8 cellular contexts compared by ENCODE assay signal in the genomic region with DNA sequence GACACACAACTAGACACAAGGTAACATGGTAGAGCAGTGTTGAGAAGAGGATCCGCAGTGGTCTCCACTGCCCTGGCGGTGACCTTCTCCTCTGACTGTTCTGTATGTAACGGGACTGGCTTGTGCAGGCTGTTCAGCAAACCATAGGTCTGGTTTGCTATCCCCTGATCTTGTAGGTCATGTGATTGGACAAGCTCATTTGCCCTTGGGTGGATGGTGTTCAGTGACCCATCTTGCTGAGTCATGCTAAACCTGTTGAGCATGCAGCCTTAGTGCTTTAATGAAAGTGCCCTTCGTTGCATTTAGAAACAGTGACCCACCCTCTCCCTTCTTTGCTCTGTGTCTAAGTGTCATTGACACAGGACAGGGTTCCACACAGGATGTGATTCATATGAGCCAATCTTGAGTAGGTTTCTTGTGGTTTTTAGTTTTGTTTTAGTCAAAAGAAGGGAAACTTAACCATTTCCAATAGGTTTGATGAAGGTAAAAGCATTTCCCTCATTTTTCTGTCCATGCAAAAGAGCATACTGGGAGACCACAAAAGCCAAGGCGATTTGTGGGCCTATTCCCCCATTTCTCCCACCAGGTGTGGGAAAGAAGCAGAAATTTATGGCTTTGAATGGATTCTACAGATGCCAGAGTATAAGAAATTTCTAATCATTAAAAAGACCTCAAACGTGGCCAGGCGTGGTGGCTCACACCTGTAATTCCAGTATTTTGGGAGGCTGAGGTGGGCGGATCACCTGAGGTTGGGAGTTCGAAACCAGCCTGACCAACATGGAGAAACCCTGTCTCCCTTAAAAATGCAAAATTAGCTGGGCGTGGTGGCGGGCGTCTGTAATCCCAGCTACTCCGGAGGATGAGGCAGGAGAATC. TPM values are rescaled to one million over a fixed set of nuclear protein-coding genes. Genes with fewer than 3 reads are reported as not detected.
DNase-seq lines count a peak whose midpoint lies in the region; ATAC-seq, FAIRE-seq and TF ChIP-seq lines count a peak whose summit lies in the region.

No MANE protein-coding gene starts in this region.

- no peak overlapping the region for H3K4me3 ChIP-seq in Jurkat, Clone E6-1 (ENCODE audit: low read length)
- peak overlapping the region; percentile 37 to 43 for H3K4me3 ChIP-seq in neutrophil (ENCODE audit: low read depth in 1 of 2, low read length in 1 of 2)

- H3K4me1 ChIP-seq in neutrophil (ENCODE audit: control insufficient read depth in 1 of 2, insufficient read depth in 1 of 2, low read depth in 1 of 2, low read length in 1 of 2): peaks cover 53 to 54% of the 10 kb centered on the region in 2 experiments

- no peaks in the 10 kb centered on the region for H3K27me3 ChIP-seq in neutrophil

- peak; percentile 99 for FAIRE-seq in GM12891 (lab: Jason Lieb, UNC)

- peak; percentile 80 for ATAC-seq in GM21619 (IDR thresholded peaks at IDR 0.05; ENCODE audit: unreplicated experiment)

- peak overlapping the region; percentile 90 for H3K27ac ChIP-seq in neutrophil

- TF ChIP-seq POLR2A in GM12891 (IDR thresholded peaks at IDR 0.05; ENCODE audit: low read depth, low read length): peak; percentile 64; the same call in 1 of the 2 replicates

- H3K9me3 ChIP-seq in neutrophil: no peaks in the 10 kb centered on the region

- TF ChIP-seq CTCF in neutrophil (IDR thresholded peaks at IDR 0.05): no peak

- no peak for DNase-seq in GM12891 (ENCODE audit: insufficient read length, low spot score)
- peak; percentile 41 for DNase-seq in Jurkat, Clone E6-1 (ENCODE audit: low read depth, low spot score)
- DNase-seq in activated CD4-positive, CD25-positive, alpha-beta regulatory T cell treated with anti-CD3 and anti-CD28 coated beads, Interleukin-2, amount 50 U/mL, for 16 hours (ENCODE audit: low read depth, low spot score): peak; percentile 21
- DNase-seq in dermis blood vessel endothelial cell: peak; percentile 46
- DNase-seq in hypothalamus (lab: John Stamatoyannopoulos, UW): no peak
- DNase-seq in cortex of kidney (lab: John Stamatoyannopoulos, UW): no peak

- no peaks in the 10 kb centered on the region for H3K36me3 ChIP-seq in neutrophil

TF ChIP-seq in GM12891, 5 proteins besides CTCF, POLR2A, EP300 and RAD21:
- TF ChIP-seq PAX5 (IDR thresholded peaks at IDR 0.05; ENCODE audit: insufficient read depth, low read length, severe bottlenecking): no peak
- peak; percentile 58 for TF ChIP-seq TAF1 (IDR thresholded peaks at IDR 0.05; ENCODE audit: low read depth, low read length)
- peak; percentile 93 for TF ChIP-seq POU2F2 (IDR thresholded peaks at IDR 0.05; ENCODE audit: low read depth, low read length)
- peak; percentile 66; the same call in 1 of the 2 replicates for TF ChIP-seq POLR2AphosphoS5 (IDR thresholded peaks at IDR 0.05; ENCODE audit: low read depth, low read length)
- 0 out of 2 replicates have a peak, but pooled peaks have one; percentile 18 for TF ChIP-seq SPI1 (IDR thresholded peaks at IDR 0.05; ENCODE audit: low read depth, low read length)

RNA-seq across cellular contexts. Expression of gene HIF1A, which starts 32.6 kb away (rescaled TPM):
- 28.8 TPM for polyA plus RNA-seq in GM12891 (2012; ENCODE audit: low read depth, missing spikeins)
- 36.3 TPM for polyA plus RNA-seq in Jurkat, Clone E6-1 (2012; ENCODE audit: insufficient read depth, insufficient read length)
- total RNA-seq in dermis blood vessel endothelial cell: 236 and 320 TPM in 2 replicates

Comparison
In these comparisons a context has a peak if more than half of its experiments do, and no peak if none do; other contexts are left out.
1. DNase-seq: peak in Jurkat, Clone E6-1 (single experiment), activated CD4-positive, CD25-positive, alpha-beta regulatory T cell treated with anti-CD3 and anti-CD28 coated beads, Interleukin-2, amount 50 U/mL, for 16 hours (single experiment) and dermis blood vessel endothelial cell (single experiment); none in GM12891 (single experiment), hypothalamus (0 of 51) and cortex of kidney (single experiment).